Comparison of ENCODE assay signal across 24 cellular contexts in genomic region chr16:89905511-89906140, GRCh38. TPM values are rescaled to one million over a fixed set of nuclear protein-coding genes. Genes with fewer than 3 reads are reported as not detected.
A peak's percentile ranks its signal among the peaks of the same experiment; 100 is the strongest.
DNase-seq lines count a peak whose midpoint lies in the region; ATAC-seq and TF ChIP-seq lines count a peak whose summit lies in the region.
"Had no signal": no experiment of that assay in that cellular context is flagged by ENCODE, and none has a peak within 500 bp of the region (broad histone marks: within the 10 kb centered on the region; RNA-seq: fewer than 3 reads in every experiment).

No MANE protein-coding gene starts in this region.

- no peak overlapping the region for H3K4me2 ChIP-seq in H9 (ENCODE audit: insufficient read depth, insufficient read length, low read length)
- H3K4me2 ChIP-seq: neural progenitor cell, SK-N-SH had no signal

- H3K56ac ChIP-seq in H9 (ENCODE audit: insufficient read length, low read depth, low read length): no peak overlapping the region

- ATAC-seq in esophagus mucosa: peak; percentile 40
- no peak for ATAC-seq in stimulated activated naive B cell treated with anti-CD40 and anti-IgM and Interleukin-4, amounts not matched to agents 10 μg/mL and 1 μg/mL and 100 μg/mL, for 72 hours (replicated peaks)
- ATAC-seq in GM18867 (IDR thresholded peaks at IDR 0.05; ENCODE audit: unreplicated experiment): no peak
- ATAC-seq: heart left ventricle had no signal

- no peaks in the 10 kb centered on the region for H3K27me3 Mint-ChIP-seq in stimulated activated naive B cell treated with anti-CD40 and anti-IgM and Interleukin-4, amounts not matched to agents 10 μg/mL and 1 μg/mL and 100 μg/mL, for 72 hours
- no peaks in the 10 kb centered on the region for H3K27me3 Mint-ChIP-seq in H9 (ENCODE audit: low read depth)

- H2BK15ac ChIP-seq in H9 (ENCODE audit: low read depth, low read length): no peak overlapping the region

- H3K4ac ChIP-seq in H9 (ENCODE audit: low read depth, low read length): no peak overlapping the region

- no peaks in the 10 kb centered on the region for H3K4me1 ChIP-seq in H9 (ENCODE audit: insufficient read depth, low read length)

- H3K18ac ChIP-seq in H9 (ENCODE audit: insufficient read length, low read depth, low read length): no peak overlapping the region

- no peak overlapping the region for H2BK5ac ChIP-seq in H9 (ENCODE audit: insufficient read length, low read length)

- no peak overlapping the region for H4K91ac ChIP-seq in H9 (ENCODE audit: insufficient read length, low read depth, low read length)

- H2AK5ac ChIP-seq in H9 (ENCODE audit: insufficient read length, low read length): no peak overlapping the region

- no peak overlapping the region for H3K27ac ChIP-seq in H9 (ENCODE audit: insufficient read length, low read depth, low read length)
- H3K27ac ChIP-seq: 22Rv1, adrenal gland, brain microvascular endothelial cell, heart left ventricle, neural progenitor cell, right atrium auricular region, VCaP had no signal

- H3K9ac ChIP-seq in H9 (ENCODE audit: extremely low read depth, insufficient read length, low read length): no peak overlapping the region
- H3K9ac ChIP-seq: neural progenitor cell, SK-N-SH had no signal

- no peaks in the 10 kb centered on the region for H3K79me1 ChIP-seq in H9 (ENCODE audit: insufficient read depth, low read depth, low read length, poor library complexity, severe bottlenecking)

- no peak overlapping the region for H2BK120ac ChIP-seq in H9 (ENCODE audit: low read depth, low read length, poor library complexity, severe bottlenecking)

- no peak overlapping the region for H3K4me3 Mint-ChIP-seq in stimulated activated naive B cell treated with anti-CD40 and anti-IgM and Interleukin-4, amounts not matched to agents 10 μg/mL and 1 μg/mL and 100 μg/mL, for 72 hours
- no peak overlapping the region for H3K4me3 Mint-ChIP-seq in H9
- H3K4me3 Mint-ChIP-seq: neural progenitor cell had no signal

- no peak overlapping the region for H4K8ac ChIP-seq in H9 (replicated peaks; ENCODE audit: insufficient read length, low read depth, low read length)

- H3K4me1 Mint-ChIP-seq in stimulated activated naive B cell treated with anti-CD40 and anti-IgM and Interleukin-4, amounts not matched to agents 10 μg/mL and 1 μg/mL and 100 μg/mL, for 72 hours: peaks cover 3 to 20% of the 10 kb centered on the region in 2 donors
- peaks cover 2 to 5% of the 10 kb centered on the region in 2 experiments; a peak in 2 of 4 replicates for H3K4me1 Mint-ChIP-seq in H9
- H3K4me1 Mint-ChIP-seq: neural progenitor cell had no signal

- no peak overlapping the region for H3T11ph ChIP-seq in H9 (ENCODE audit: low read length)

- H4K20me1 ChIP-seq in H9 (ENCODE audit: control insufficient read depth, insufficient read depth, insufficient read length): no peaks in the 10 kb centered on the region

- TF ChIP-seq CTCF in H9 (conservative IDR thresholded peaks at IDR 0.05): no peak

- H3K9me3 ChIP-seq in H9 (ENCODE audit: control insufficient read depth, low read depth, low read length): peaks cover 7% of the 10 kb centered on the region
- H3K9me3 ChIP-seq: adrenal gland, heart left ventricle, right atrium auricular region, SK-N-SH had no signal

- no CpG with 5 or more reads among the region's 23 CpGs for WGBS in H9 (ENCODE audit: extremely low coverage, insufficient read length, low lambda C conversion rate)

- H3K36me3 Mint-ChIP-seq in stimulated activated naive B cell treated with anti-CD40 and anti-IgM and Interleukin-4, amounts not matched to agents 10 μg/mL and 1 μg/mL and 100 μg/mL, for 72 hours: peaks cover 39 to 53% of the 10 kb centered on the region in 2 donors
- peaks cover 29 to 50% (median 44%) of the 10 kb centered on the region in 3 experiments; a peak in 6 of 7 replicates for H3K36me3 Mint-ChIP-seq in H9 (ENCODE audit: insufficient read depth in 1 of 3, low read depth in 3 of 3)

- H4K5ac ChIP-seq in H9 (ENCODE audit: insufficient read length, low read depth, low read length): no peak overlapping the region

- no peaks in the 10 kb centered on the region for H3K9me3 Mint-ChIP-seq in stimulated activated naive B cell treated with anti-CD40 and anti-IgM and Interleukin-4, amounts not matched to agents 10 μg/mL and 1 μg/mL and 100 μg/mL, for 72 hours
- peaks cover 6 to 13% of the 10 kb centered on the region in 2 experiments; a peak in 3 of 5 replicates for H3K9me3 Mint-ChIP-seq in H9

- no peak overlapping the region for H2BK20ac ChIP-seq in H9 (ENCODE audit: low read depth, low read length, poor library complexity, severe bottlenecking)

- H2AFZ ChIP-seq in H9 (ENCODE audit: low read length): no peak overlapping the region
- H2AFZ ChIP-seq: neural progenitor cell had no signal

- no peaks in the 10 kb centered on the region for H3K27me3 ChIP-seq in H9 (ENCODE audit: insufficient read depth, low read length)
- H3K27me3 ChIP-seq: adrenal gland, brain microvascular endothelial cell, heart left ventricle, neural progenitor cell, right atrium auricular region had no signal

- no peak overlapping the region for H2BK12ac ChIP-seq in H9 (ENCODE audit: insufficient read length, low read depth, low read length)

- H3K23me2 ChIP-seq in H9 (ENCODE audit: insufficient read length, low read depth, low read length, poor library complexity, severe bottlenecking): no peaks in the 10 kb centered on the region

- peak; percentile 33 for DNase-seq in DMS53 (lab: John Stamatoyannopoulos, UW)
- no peak for DNase-seq in DMS53 treated with DMSO at 0.1 percent for 48 hours (lab: John Stamatoyannopoulos, UW; ENCODE audit: unreplicated experiment)
- DNase-seq in RPMI7951 (ENCODE audit: low read depth): peak; percentile 83
- no peak for DNase-seq in stimulated activated naive B cell treated with anti-CD40 and anti-IgM and Interleukin-4, amounts not matched to agents 10 μg/mL and 1 μg/mL and 100 μg/mL, for 72 hours
- DNase-seq in H9: no peak
- no peak for DNase-seq in CD1c-positive myeloid dendritic cell (ENCODE audit: extremely low spot score)
- DNase-seq: activated CD4-positive, alpha-beta T cell treated with anti-CD3 and anti-CD28 coated beads for 4 hours; activated naive CD4-positive, alpha-beta T cell treated with Interleukin-2 at 50 U/mL for 16 hours; activated T-cell treated with anti-CD3 and anti-CD28 coated beads, Interleukin-2, amount 50 U/mL, for 1 hour; adrenal gland; brain microvascular endothelial cell; foreskin fibroblast; heart left ventricle; kidney glomerular epithelial cell; NCI-H1436; NCI-H2081 treated with DMSO at 0.1 percent for 48 hours; SK-N-SH; stimulated activated CD4-positive, alpha-beta T cell treated with anti-CD3 and anti-CD28 coated beads, Interleukin-2, amount 100 ng/mL, for 48 hours had no signal

- peak overlapping the region; percentile 25 for H3K27ac Mint-ChIP-seq in stimulated activated naive B cell treated with anti-CD40 and anti-IgM and Interleukin-4, amounts not matched to agents 10 μg/mL and 1 μg/mL and 100 μg/mL, for 72 hours
- H3K27ac Mint-ChIP-seq in H9: no peak overlapping the region
- H3K27ac Mint-ChIP-seq: neural progenitor cell had no signal

- H3K79me2 ChIP-seq in H9 (ENCODE audit: insufficient read depth, low read length): no peaks in the 10 kb centered on the region

- no peak overlapping the region for H3K23ac ChIP-seq in H9 (ENCODE audit: insufficient read length, low read depth, low read length)

- no peak overlapping the region for H3K14ac ChIP-seq in H9 (ENCODE audit: insufficient read depth, low read length)

RNA-seq across cellular contexts. Expression of gene MC1R, which starts 13.0 kb away (rescaled TPM):
- total RNA-seq in RPMI7951 (2014; rRNA removed; shearing (Covaris generic)): 2.0 and 2.8 TPM in 2 replicates
- total RNA-seq in esophagus mucosa (1.6 TPM), H9 (2021) (4.7 TPM in 2 replicates)

RNA-seq across cellular contexts. Expression of gene TUBB3, which starts 17.5 kb away (rescaled TPM):
- 229 and 237 TPM in 2 replicates for total RNA-seq in RPMI7951 (2014; rRNA removed; shearing (Covaris generic))
- 22.0 TPM for total RNA-seq in esophagus mucosa
- total RNA-seq in H9 (2021): 164 and 176 TPM in 2 replicates

RNA-seq across cellular contexts. Expression of gene TCF25, which starts 32.2 kb away (rescaled TPM):
- 72.9 and 93.7 TPM in 2 replicates for total RNA-seq in RPMI7951 (2014; rRNA removed; shearing (Covaris generic))
- total RNA-seq in esophagus mucosa: 99.2 TPM
- 109 and 124 TPM in 2 replicates for total RNA-seq in H9 (2021)

RNA-seq across cellular contexts. Expression of gene DEF8, which starts 42.9 kb away (rescaled TPM):
- total RNA-seq in RPMI7951 (2014; rRNA removed; shearing (Covaris generic)): 97.2 and 143 TPM in 2 replicates
- total RNA-seq in esophagus mucosa (29.9 TPM), H9 (2021) (53.3 and 55.8 TPM in 2 replicates)

Comparison
In these comparisons a context has a peak if more than half of its experiments do, and no peak if none do; other contexts are left out.
1. DNase-seq: peak in DMS53 (single experiment) and RPMI7951 (single experiment); none in DMS53 treated with DMSO at 0.1 percent for 48 hours (single experiment), stimulated activated naive B cell treated with anti-CD40 and anti-IgM and Interleukin-4, amounts not matched to agents 10 μg/mL and 1 μg/mL and 100 μg/mL, for 72 hours (single experiment), H9 (single experiment) and CD1c-positive myeloid dendritic cell (single experiment).